8 cellular contexts compared by ENCODE assay signal in the genomic region with DNA sequence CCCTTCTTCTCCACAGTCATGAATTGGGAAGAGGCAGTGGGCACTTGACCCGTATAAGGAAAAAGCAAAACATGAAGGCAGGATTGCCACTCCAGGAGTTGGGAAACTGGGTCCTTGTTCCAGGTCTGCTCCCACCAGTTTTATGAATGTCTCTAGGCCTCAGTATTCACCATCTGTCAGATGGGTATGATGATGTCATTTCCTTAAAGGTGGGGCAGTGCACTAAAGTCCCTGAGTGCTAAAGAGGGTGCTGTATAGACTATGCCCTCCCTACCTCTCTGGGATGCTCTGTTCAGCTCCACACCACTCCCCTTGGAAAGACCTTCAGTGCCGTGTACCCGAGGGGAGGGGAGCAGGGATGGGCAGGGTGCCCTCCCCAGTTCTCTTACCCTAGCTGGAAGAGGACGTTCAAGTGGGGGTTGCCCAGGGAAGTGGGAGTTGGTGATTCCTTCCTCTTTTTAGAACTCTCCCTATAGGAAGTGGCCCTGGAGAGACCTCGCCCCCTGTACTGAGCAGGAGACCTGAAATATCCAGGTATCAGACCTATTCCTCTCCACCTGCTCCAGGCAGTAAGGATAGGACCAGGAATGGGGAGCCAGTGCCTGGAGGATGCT. TPM values are rescaled to one million over a fixed set of nuclear protein-coding genes. Genes with fewer than 3 reads are reported as not detected.
DNase-seq lines count a peak whose midpoint lies in the region; ATAC-seq and TF ChIP-seq lines count a peak whose summit lies in the region.

No MANE protein-coding gene starts in this region.

- ATAC-seq in lung (ENCODE audit: insufficient read depth, low FRiP score) (no peak), GM18868 (IDR thresholded peaks at IDR 0.05; ENCODE audit: unreplicated experiment) (no peak)

- H3K9me3 ChIP-seq in ascending aorta = no peaks in the 10 kb centered on the region
- H3K9me3 ChIP-seq in lung (ENCODE audit: control insufficient read depth in 2 of 2, insufficient read depth in 1 of 2, low read length in 1 of 2) = no peaks in the 10 kb centered on the region
- no peaks in the 10 kb centered on the region for H3K9me3 ChIP-seq in BE2C

- H3K4me3 Mint-ChIP-seq in activated naive CD4-positive, alpha-beta T cell treated with anti-CD3 and anti-CD28 coated beads, Interleukin-2, amount 10 ng/mL, durations not matched to agents 7 days and 5 days = peak overlapping the region; percentile 98

- peaks cover 4% of the 10 kb centered on the region for H3K27me3 Mint-ChIP-seq in activated naive CD4-positive, alpha-beta T cell treated with anti-CD3 and anti-CD28 coated beads, Interleukin-2, amount 10 ng/mL, durations not matched to agents 7 days and 5 days

- H3K36me3 ChIP-seq in ascending aorta (peaks cover 0 to 3% of the 10 kb centered on the region in 2 donors), lung (ENCODE audit: control insufficient read depth in 2 of 2, insufficient read depth in 2 of 2, low read length in 2 of 2) (peaks cover 0 to 3% of the 10 kb centered on the region in 2 donors), urinary bladder (ENCODE audit: insufficient read depth) (no peaks in the 10 kb centered on the region), BE2C (0 out of 2 replicates have a peak, but pooled peaks cover 3% of the 10 kb centered on the region)

- TF ChIP-seq CTCF in ascending aorta (IDR thresholded peaks at IDR 0.05) = no peak
- no peak for TF ChIP-seq CTCF in lung (IDR thresholded peaks at IDR 0.05; ENCODE audit: control extremely low read depth, extremely low read depth)
- no peak for TF ChIP-seq CTCF in BE2C (IDR thresholded peaks at IDR 0.05; ENCODE audit: low read depth, low read length)

- peaks cover 72% of the 10 kb centered on the region for H3K4me1 Mint-ChIP-seq in activated naive CD4-positive, alpha-beta T cell treated with anti-CD3 and anti-CD28 coated beads, Interleukin-2, amount 10 ng/mL, durations not matched to agents 7 days and 5 days

- CTCF ChIA-PET in activated naive CD4-positive, alpha-beta T cell treated with anti-CD3 and anti-CD28 coated beads, Interleukin-2, amount 10 ng/mL, durations not matched to agents 7 days and 5 days (lab: Charles Lee) = interaction anchor here (1.0 to 5.4 kb wide), 11 partner anchors 9 to 281 kb away, joined by 3 to 35 read pairs (median 6); partner anchors contain the start of genes LASP1NB and PLXDC1

- peak overlapping the region; percentile 89 for H3K27ac Mint-ChIP-seq in activated naive CD4-positive, alpha-beta T cell treated with anti-CD3 and anti-CD28 coated beads, Interleukin-2, amount 10 ng/mL, durations not matched to agents 7 days and 5 days

- H3K4me3 ChIP-seq in ascending aorta (peak overlapping the region; percentile 86 to 97), lung (peak overlapping the region; percentile 93), urinary bladder (ENCODE audit: low read depth, low read length) (peak overlapping the region; percentile 95), BE2C (ENCODE audit: low read depth, low read length) (no peak overlapping the region)

- no peaks in the 10 kb centered on the region for H3K9me3 Mint-ChIP-seq in activated naive CD4-positive, alpha-beta T cell treated with anti-CD3 and anti-CD28 coated beads, Interleukin-2, amount 10 ng/mL, durations not matched to agents 7 days and 5 days

- H3K36me3 Mint-ChIP-seq in activated naive CD4-positive, alpha-beta T cell treated with anti-CD3 and anti-CD28 coated beads, Interleukin-2, amount 10 ng/mL, durations not matched to agents 7 days and 5 days = peaks cover 27% of the 10 kb centered on the region

- H3K27me3 ChIP-seq in ascending aorta (no peaks in the 10 kb centered on the region), lung (ENCODE audit: control insufficient read depth, insufficient read depth) (no peaks in the 10 kb centered on the region), BE2C (no peaks in the 10 kb centered on the region)

- H3K27ac ChIP-seq in ascending aorta = peak overlapping the region; percentile 94 to 96
- H3K27ac ChIP-seq in lung (ENCODE audit: low read depth in 1 of 2, low read length in 1 of 2) = peak overlapping the region in 1 of 2 donors; percentile 74
- H3K27ac ChIP-seq in urinary bladder (ENCODE audit: low read depth) = peak overlapping the region; percentile 26

- WGBS in lung, 2 donors = 11 to 12% methylated on average over 5 of the region's 5 CpGs
- WGBS in urinary bladder = 35% methylated on average over 5 of the region's 5 CpGs

- H3K4me1 ChIP-seq in ascending aorta (peaks cover 30 to 57% of the 10 kb centered on the region in 2 donors), lung (ENCODE audit: control insufficient read depth in 2 of 2, insufficient read depth in 2 of 2, low read length in 2 of 2) (peaks cover 17 to 37% of the 10 kb centered on the region in 2 donors), urinary bladder (ENCODE audit: insufficient read depth) (peaks cover 2% of the 10 kb centered on the region), BE2C (peaks cover 9% of the 10 kb centered on the region; the same call in 1 of the 2 replicates)

- no peak for DNase-seq in activated naive CD4-positive, alpha-beta T cell treated with anti-CD3 and anti-CD28 coated beads, Interleukin-2, amount 10 ng/mL, durations not matched to agents 7 days and 5 days
- no peak for DNase-seq in activated naive CD4-positive, alpha-beta T cell treated with anti-CD3 and anti-CD28 coated beads, Interleukin-2, amount 50 U/mL, for 16 hours
- DNase-seq in ascending aorta (ENCODE audit: low spot score in 2 of 2) = no peak
- no peak for DNase-seq in lung (ENCODE audit: low spot score)
- no peak for DNase-seq in BE2C
- DNase-seq in effector CD8-positive, alpha-beta T cell (lab: John Stamatoyannopoulos, UW) = no peak

- intact Hi-C loops in ascending aorta (cut with DNase I) = no loop called here

RNA-seq across cellular contexts. Expression of gene LASP1, which starts 2.2 kb away (rescaled TPM):
- total RNA-seq in ascending aorta (300 TPM), lung (100 to 1,000 TPM in 1 of 2 donors, 10 to 100 TPM in 1; 78.8 to 140 TPM), urinary bladder (69.4 TPM)
- polyA plus RNA-seq in lung (10 to 100 TPM; 65.5 to 85.1 TPM), urinary bladder (50.3 TPM)
- polyA plus RNA-seq in BE2C (2012; ENCODE audit: insufficient read depth, insufficient read length, low read depth) = 76.5 TPM

RNA-seq across cellular contexts. Expression of gene RPL23, which starts 18.6 kb away (rescaled TPM):
- total RNA-seq in ascending aorta = 1,091 TPM
- total RNA-seq in lung = 1,000 to 10,000 TPM in 1 of 2 donors, 100 to 1,000 TPM in 1; 989 to 1,269 TPM
- polyA plus RNA-seq in lung = 1,000 to 10,000 TPM; 2,276 to 4,467 TPM
- 2,179 TPM for total RNA-seq in urinary bladder
- 2,357 TPM for polyA plus RNA-seq in urinary bladder
- 917 TPM for polyA plus RNA-seq in BE2C (2012; ENCODE audit: insufficient read depth, insufficient read length, low read depth)

RNA-seq across cellular contexts. Expression of gene CWC25, which starts 47.0 kb away (rescaled TPM):
- total RNA-seq in ascending aorta = 65.2 TPM
- 10 to 100 TPM; 21.2 TPM for total RNA-seq in lung
- 10 to 100 TPM; 20.1 to 21.4 TPM for polyA plus RNA-seq in lung
- total RNA-seq in urinary bladder = 11.8 TPM
- polyA plus RNA-seq in urinary bladder = 18.9 TPM
- 30.8 TPM for polyA plus RNA-seq in BE2C (2012; ENCODE audit: insufficient read depth, insufficient read length, low read depth)
